16 cellular contexts compared by ENCODE assay signal in genomic region chr19:13883665-13884064, GRCh38. TPM values are rescaled to one million over a fixed set of nuclear protein-coding genes. Genes with fewer than 3 reads are reported as not detected.
DNase-seq lines count a peak whose midpoint lies in the region; ATAC-seq, FAIRE-seq and TF ChIP-seq lines count a peak whose summit lies in the region.
"Had no signal": no experiment of that assay in that cellular context is flagged by ENCODE, and none has a peak within 500 bp of the region (broad histone marks: within the 10 kb centered on the region; RNA-seq: fewer than 3 reads in every experiment).

No MANE protein-coding gene starts in this region.

- TF ChIP-seq CTCF in A673 (conservative IDR thresholded peaks at IDR 0.05; ENCODE audit: low read depth, low read length) (peak; percentile 27; the same call in 1 of the 2 replicates), keratinocyte (optimal IDR thresholded peaks at IDR 0.05 in 1 of 3, IDR thresholded peaks at IDR 0.05 in 1 of 3, conservative IDR thresholded peaks at IDR 0.05 in 1 of 3; ENCODE audit: extremely low read depth in 1 of 3, insufficient read depth in 2 of 3, low read length in 3 of 3) (peak; percentile 11 to 22 (median 20)), Peyer's patch (IDR thresholded peaks at IDR 0.05) (no peak)

- H3K79me2 ChIP-seq in keratinocyte (ENCODE audit: control insufficient read depth, insufficient read depth, low read length): no peaks in the 10 kb centered on the region

- no peaks in the 10 kb centered on the region for H3K36me3 Mint-ChIP-seq in CD4-positive, CD25-positive, alpha-beta regulatory T cell
- no peaks in the 10 kb centered on the region for H3K36me3 Mint-ChIP-seq in activated T-helper 2 cell treated with anti-CD3 and anti-CD28 coated beads, Interferon-gamma antibody, Interleukin-2, Interleukin-4, amounts not matched to agents 10 μg/mL and 5 μg/mL and 100 μg/mL, durations not matched to agents 14 hours and 24 hours and 36 hours (ENCODE audit: low read depth)
- H3K36me3 Mint-ChIP-seq: activated naive CD4-positive, alpha-beta T cell treated with anti-CD3 and anti-CD28 coated beads, Interleukin-2, amount 50 U/mL, for 72 hours; stimulated activated naive B cell treated with anti-CD40 and anti-IgM and Interleukin-4, amounts not matched to agents 10 μg/mL and 1 μg/mL and 100 μg/mL, for 72 hours had no signal

- H3K36me3 ChIP-seq in A673 (ENCODE audit: insufficient read depth, low read length, poor library complexity, severe bottlenecking): no peaks in the 10 kb centered on the region
- no peaks in the 10 kb centered on the region for H3K36me3 ChIP-seq in CD4-positive, CD25-positive, alpha-beta regulatory T cell (ENCODE audit: control insufficient read depth, insufficient read depth, low read length)
- no peaks in the 10 kb centered on the region for H3K36me3 ChIP-seq in keratinocyte (ENCODE audit: control insufficient read depth in 2 of 2, extremely low read depth in 1 of 2, insufficient read depth in 2 of 2, low read length in 2 of 2)
- H3K36me3 ChIP-seq in Peyer's patch: no peaks in the 10 kb centered on the region

- DNase-seq in A673 (ENCODE audit: low spot score) (no peak), keratinocyte (ENCODE audit: low read depth, low spot score) (no peak), ureter (ENCODE audit: low spot score) (no peak), Peyer's patch (no peak)
- no peak for DNase-seq in CD4-positive, CD25-positive, alpha-beta regulatory T cell
- no peak for DNase-seq in activated T-helper 2 cell treated with anti-CD3 and anti-CD28 coated beads, Interferon-gamma antibody, Interleukin-2, Interleukin-4, amounts not matched to agents 10 μg/mL and 5 μg/mL and 100 μg/mL, durations not matched to agents 14 hours and 24 hours and 36 hours (ENCODE audit: low spot score)
- DNase-seq: Caco-2; MM.1S; NCI-H226; stimulated activated naive B cell treated with anti-CD40 and anti-IgM and Interleukin-4, amounts not matched to agents 10 μg/mL and 1 μg/mL and 100 μg/mL, for 72 hours; T1000 had no signal

- no peak for TF ChIP-seq POLR2A in Peyer's patch (IDR thresholded peaks at IDR 0.05)

- no peaks in the 10 kb centered on the region for H3K27me3 Mint-ChIP-seq in CD4-positive, CD25-positive, alpha-beta regulatory T cell
- H3K27me3 Mint-ChIP-seq in activated T-helper 2 cell treated with anti-CD3 and anti-CD28 coated beads, Interferon-gamma antibody, Interleukin-2, Interleukin-4, amounts not matched to agents 10 μg/mL and 5 μg/mL and 100 μg/mL, durations not matched to agents 14 hours and 24 hours and 36 hours (ENCODE audit: low read depth): no peaks in the 10 kb centered on the region

- POLR2A ChIA-PET in A673 (lab: Charles Lee; ENCODE audit: low non-redundant PET): no interaction called here

- H3K9ac ChIP-seq in keratinocyte (ENCODE audit: control insufficient read depth, extremely low read depth, insufficient read depth, low read length): no peak overlapping the region

- no peak for ATAC-seq in CD4-positive, CD25-positive, alpha-beta regulatory T cell (ENCODE audit: low read depth in 2 of 2)
- no peak for ATAC-seq in HG03342 (IDR thresholded peaks at IDR 0.05; ENCODE audit: unreplicated experiment)
- ATAC-seq in GM21367 (IDR thresholded peaks at IDR 0.05; ENCODE audit: unreplicated experiment): no peak
- ATAC-seq: activated naive CD4-positive, alpha-beta T cell treated with anti-CD3 and anti-CD28 coated beads, Interleukin-2, amount 50 U/mL, for 72 hours; Panc1; stimulated activated naive B cell treated with anti-CD40 and anti-IgM and Interleukin-4, amounts not matched to agents 10 μg/mL and 1 μg/mL and 100 μg/mL, for 72 hours had no signal

- H3K27ac ChIP-seq in A673 (ENCODE audit: low read depth, low read length, poor library complexity, severe bottlenecking): no peak overlapping the region
- no peak overlapping the region for H3K27ac ChIP-seq in CD4-positive, CD25-positive, alpha-beta regulatory T cell (ENCODE audit: insufficient read depth, low read length, poor library complexity, severe bottlenecking)
- no peak overlapping the region for H3K27ac ChIP-seq in keratinocyte (ENCODE audit: control insufficient read depth, insufficient read depth, low read length)
- H3K27ac ChIP-seq in Peyer's patch: no peak overlapping the region

- H4K20me1 ChIP-seq in keratinocyte (ENCODE audit: control insufficient read depth, extremely low read depth, insufficient read depth, low read length): no peaks in the 10 kb centered on the region

- peaks cover 13% of the 10 kb centered on the region for H3K4me1 ChIP-seq in A673 (ENCODE audit: insufficient read depth, low read length, poor library complexity, severe bottlenecking)
- peaks cover 38% of the 10 kb centered on the region for H3K4me1 ChIP-seq in CD4-positive, CD25-positive, alpha-beta regulatory T cell (ENCODE audit: control insufficient read depth, insufficient read depth, low read length, poor library complexity, severe bottlenecking)
- peaks cover 28% of the 10 kb centered on the region for H3K4me1 ChIP-seq in keratinocyte (ENCODE audit: control insufficient read depth, extremely low read depth, insufficient read depth, low read length)
- H3K4me1 ChIP-seq in Peyer's patch: peaks cover 15 to 60% (median 26%) of the 10 kb centered on the region in 4 donors

- CTCF ChIA-PET in A673 (lab: Charles Lee): no interaction called here

- H3K4me2 ChIP-seq in keratinocyte (ENCODE audit: control insufficient read depth, extremely low read depth, insufficient read depth, low read depth, low read length): no peak overlapping the region

- dilution Hi-C loops in keratinocyte (cut with MboI; ENCODE audit: extremely low pct_ligation_motif_present, low sequenced_read_pairs): no loop called here

- no peak for FAIRE-seq in keratinocyte (lab: Jason Lieb, UNC)

- peaks cover 2% of the 10 kb centered on the region for H3K9me1 ChIP-seq in keratinocyte (ENCODE audit: control insufficient read depth, extremely low read depth, insufficient read depth, low read length)

- BruUV-seq in A673 (replicated peaks; lab: Mats Ljungman, UMichigan): no TSS peak

- no peaks in the 10 kb centered on the region for H3K27me3 ChIP-seq in A673 (replicated peaks; ENCODE audit: insufficient read depth, low read depth, low read length, poor library complexity)
- H3K27me3 ChIP-seq in CD4-positive, CD25-positive, alpha-beta regulatory T cell (ENCODE audit: control insufficient read depth, insufficient read depth, low read length): no peaks in the 10 kb centered on the region
- H3K27me3 ChIP-seq in keratinocyte (ENCODE audit: control insufficient read depth, extremely low read depth, insufficient read depth, low read length): peaks cover 8% of the 10 kb centered on the region
- H3K27me3 ChIP-seq in Peyer's patch: no peaks in the 10 kb centered on the region

- no peak overlapping the region for H2AFZ ChIP-seq in keratinocyte (ENCODE audit: control insufficient read depth, low read length)

- H3K9me3 Mint-ChIP-seq in CD4-positive, CD25-positive, alpha-beta regulatory T cell: no peaks in the 10 kb centered on the region
- no peaks in the 10 kb centered on the region for H3K9me3 Mint-ChIP-seq in activated T-helper 2 cell treated with anti-CD3 and anti-CD28 coated beads, Interferon-gamma antibody, Interleukin-2, Interleukin-4, amounts not matched to agents 10 μg/mL and 5 μg/mL and 100 μg/mL, durations not matched to agents 14 hours and 24 hours and 36 hours
- H3K9me3 Mint-ChIP-seq: activated naive CD4-positive, alpha-beta T cell treated with anti-CD3 and anti-CD28 coated beads, Interleukin-2, amount 50 U/mL, for 72 hours; stimulated activated naive B cell treated with anti-CD40 and anti-IgM and Interleukin-4, amounts not matched to agents 10 μg/mL and 1 μg/mL and 100 μg/mL, for 72 hours had no signal

- H3K4me3 ChIP-seq in A673 (ENCODE audit: low read depth, low read length, poor library complexity, severe bottlenecking): no peak overlapping the region
- H3K4me3 ChIP-seq in CD4-positive, CD25-positive, alpha-beta regulatory T cell (ENCODE audit: low read depth, low read length): no peak overlapping the region
- no peak overlapping the region for H3K4me3 ChIP-seq in keratinocyte (ENCODE audit: control insufficient read depth in 2 of 3, extremely low read depth in 1 of 3, insufficient read depth in 2 of 3, low read depth in 1 of 3, low read length in 3 of 3)
- H3K4me3 ChIP-seq in Peyer's patch: no peak overlapping the region

- H3K9me3 ChIP-seq in A673 (ENCODE audit: low read depth, low read length, poor library complexity, severe bottlenecking) (no peaks in the 10 kb centered on the region), keratinocyte (ENCODE audit: control insufficient read depth, low read depth, low read length) (no peaks in the 10 kb centered on the region), Peyer's patch (no peaks in the 10 kb centered on the region)
- H3K9me3 ChIP-seq in CD4-positive, CD25-positive, alpha-beta regulatory T cell (ENCODE audit: control insufficient read depth in 2 of 2, low read length in 2 of 2): no peaks in the 10 kb centered on the region
- H3K9me3 ChIP-seq: Caco-2 had no signal

- intact Hi-C loops in A673 (cut with micrococcal nuclease; ENCODE audit: unreplicated experiment): loop anchor here (5.0 kb wide), 3 partner anchors 149 to 599 kb away; partner anchors contain the start of genes ASF1B and IL27RA
- intact Hi-C loops in activated T-helper 2 cell treated with anti-CD3 and anti-CD28 coated beads, Interferon-gamma antibody, Interleukin-2, Interleukin-4, amounts not matched to agents 10 μg/mL and 5 μg/mL and 100 μg/mL, durations not matched to agents 14 hours and 24 hours and 36 hours (cut with micrococcal nuclease): no loop called here

- peak overlapping the region in 2 of 3 donors; percentile 48 to 89 for H3K27ac Mint-ChIP-seq in CD4-positive, CD25-positive, alpha-beta regulatory T cell
- H3K27ac Mint-ChIP-seq in activated T-helper 2 cell treated with anti-CD3 and anti-CD28 coated beads, Interferon-gamma antibody, Interleukin-2, Interleukin-4, amounts not matched to agents 10 μg/mL and 5 μg/mL and 100 μg/mL, durations not matched to agents 14 hours and 24 hours and 36 hours: peak overlapping the region; percentile 28
- H3K27ac Mint-ChIP-seq: stimulated activated naive B cell treated with anti-CD40 and anti-IgM and Interleukin-4, amounts not matched to agents 10 μg/mL and 1 μg/mL and 100 μg/mL, for 72 hours had no signal

- H3K4me3 Mint-ChIP-seq in CD4-positive, CD25-positive, alpha-beta regulatory T cell: no peak overlapping the region
- no peak overlapping the region for H3K4me3 Mint-ChIP-seq in activated T-helper 2 cell treated with anti-CD3 and anti-CD28 coated beads, Interferon-gamma antibody, Interleukin-2, Interleukin-4, amounts not matched to agents 10 μg/mL and 5 μg/mL and 100 μg/mL, durations not matched to agents 14 hours and 24 hours and 36 hours (ENCODE audit: low read depth)
- H3K4me3 Mint-ChIP-seq: stimulated activated naive B cell treated with anti-CD40 and anti-IgM and Interleukin-4, amounts not matched to agents 10 μg/mL and 1 μg/mL and 100 μg/mL, for 72 hours had no signal

- H3K4me1 Mint-ChIP-seq in CD4-positive, CD25-positive, alpha-beta regulatory T cell: peaks cover 6 to 43% (median 19%) of the 10 kb centered on the region in 4 donors
- peaks cover 24% of the 10 kb centered on the region for H3K4me1 Mint-ChIP-seq in activated T-helper 2 cell treated with anti-CD3 and anti-CD28 coated beads, Interferon-gamma antibody, Interleukin-2, Interleukin-4, amounts not matched to agents 10 μg/mL and 5 μg/mL and 100 μg/mL, durations not matched to agents 14 hours and 24 hours and 36 hours (ENCODE audit: low read depth)

RNA-seq across cellular contexts. Expression of gene NANOS3, which starts 6.7 kb away (rescaled TPM):
- total RNA-seq in A673 (2021) (4.9 and 7.1 TPM in 2 replicates), ureter (not detected), Peyer's patch (not detected)
- not detected for total RNA-seq in CD4-positive, CD25-positive, alpha-beta regulatory T cell
- not detected for polyA plus RNA-seq in CD4-positive, CD25-positive, alpha-beta regulatory T cell
- total RNA-seq in activated T-helper 2 cell treated with anti-CD3 and anti-CD28 coated beads, Interferon-gamma antibody, Interleukin-2, Interleukin-4, amounts not matched to agents 10 μg/mL and 5 μg/mL and 100 μg/mL, durations not matched to agents 14 hours and 24 hours and 36 hours: 1.6 and 1.8 TPM in 2 replicates
- polyA plus RNA-seq in keratinocyte: 0.18 TPM in 1 of 3 replicates, not detected in the others
- not detected for polyA plus RNA-seq in keratinocyte (2011; ENCODE audit: low read depth)
- polyA plus RNA-seq in keratinocyte (2011; cell fraction: cytosol; rRNA removed): 0.40 TPM in 1 of 2 replicates, not detected in the other
- not detected in 2 replicates for polyA plus RNA-seq in keratinocyte (2011; cell fraction: nucleus; rRNA removed)
- 0.86 TPM in 1 of 2 replicates, not detected in the other for polyA plus RNA-seq in keratinocyte (2012; ENCODE audit: low replicate concordance)
- polyA minus RNA-seq in keratinocyte: 0.40 TPM in 1 of 3 replicates, not detected in the others
- polyA minus RNA-seq in keratinocyte (2011; cell fraction: cytosol; rRNA and poly(A)+ RNA removed): not detected
- not detected in 2 replicates for polyA minus RNA-seq in keratinocyte (2011; cell fraction: nucleus; rRNA and poly(A)+ RNA removed)
- total RNA-seq: Caco-2 had no signal

RNA-seq across cellular contexts. Expression of gene BRME1, which starts 22.3 kb away (rescaled TPM):
- total RNA-seq in A673 (2021): 3.2 and 4.0 TPM in 2 replicates
- total RNA-seq in CD4-positive, CD25-positive, alpha-beta regulatory T cell: 1.7 TPM
- polyA plus RNA-seq in CD4-positive, CD25-positive, alpha-beta regulatory T cell: under 1 TPM in 3 of 4 donors, not detected in 1; 0.24 to 0.63 (median 0.53) TPM
- 14.9 and 15.3 TPM in 2 replicates for total RNA-seq in activated T-helper 2 cell treated with anti-CD3 and anti-CD28 coated beads, Interferon-gamma antibody, Interleukin-2, Interleukin-4, amounts not matched to agents 10 μg/mL and 5 μg/mL and 100 μg/mL, durations not matched to agents 14 hours and 24 hours and 36 hours
- 0.22 to 0.57 TPM (median 0.26 TPM) in 3 replicates for polyA plus RNA-seq in keratinocyte
- polyA plus RNA-seq in keratinocyte (2011; ENCODE audit: low read depth): not detected
- 0.17 and 0.30 TPM in 2 replicates for polyA plus RNA-seq in keratinocyte (2011; cell fraction: cytosol; rRNA removed)
- 0.43 and 0.61 TPM in 2 replicates for polyA plus RNA-seq in keratinocyte (2011; cell fraction: nucleus; rRNA removed)
- polyA plus RNA-seq in keratinocyte (2012; ENCODE audit: low replicate concordance): 0.44 and 0.71 TPM in 2 replicates
- 0.38 to 0.56 TPM in 2 of 3 replicates, not detected in the other for polyA minus RNA-seq in keratinocyte
- 1.5 TPM for polyA minus RNA-seq in keratinocyte (2011; cell fraction: cytosol; rRNA and poly(A)+ RNA removed)
- not detected in 2 replicates for polyA minus RNA-seq in keratinocyte (2011; cell fraction: nucleus; rRNA and poly(A)+ RNA removed)
- 3.3 TPM for total RNA-seq in ureter
- total RNA-seq in Peyer's patch: 10 to 100 TPM in 3 of 4 donors, 1 to 10 TPM in 1; 7.4 to 73.1 (median 41.2) TPM

RNA-seq across cellular contexts. Expression of gene CC2D1A, which starts 22.3 kb away (rescaled TPM):
- total RNA-seq in A673 (2021) (38.6 and 40.9 TPM in 2 replicates), ureter (57.2 TPM), Peyer's patch (100 to 1,000 TPM in 3 of 4 donors, 10 to 100 TPM in 1; 97.4 to 235 (median 184) TPM)
- total RNA-seq in CD4-positive, CD25-positive, alpha-beta regulatory T cell: 35.0 TPM
- 1 to 10 TPM; 3.7 to 4.9 (median 4.2) TPM for polyA plus RNA-seq in CD4-positive, CD25-positive, alpha-beta regulatory T cell
- 36.9 and 41.5 TPM in 2 replicates for total RNA-seq in activated T-helper 2 cell treated with anti-CD3 and anti-CD28 coated beads, Interferon-gamma antibody, Interleukin-2, Interleukin-4, amounts not matched to agents 10 μg/mL and 5 μg/mL and 100 μg/mL, durations not matched to agents 14 hours and 24 hours and 36 hours
- polyA plus RNA-seq in keratinocyte: 11.2 to 15.6 TPM (median 14.7 TPM) in 3 replicates
- 33.3 TPM for polyA plus RNA-seq in keratinocyte (2011; ENCODE audit: low read depth)
- polyA plus RNA-seq in keratinocyte (2011; cell fraction: cytosol; rRNA removed): 6.7 and 13.2 TPM in 2 replicates
- polyA plus RNA-seq in keratinocyte (2011; cell fraction: nucleus; rRNA removed): 36.5 and 49.5 TPM in 2 replicates
- polyA plus RNA-seq in keratinocyte (2012; ENCODE audit: low replicate concordance): 18.5 and 22.1 TPM in 2 replicates
- 13.6 to 45.7 TPM (median 15.7 TPM) in 3 replicates for polyA minus RNA-seq in keratinocyte
- polyA minus RNA-seq in keratinocyte (2011; cell fraction: cytosol; rRNA and poly(A)+ RNA removed): 17.5 TPM
- 16.7 and 18.5 TPM in 2 replicates for polyA minus RNA-seq in keratinocyte (2011; cell fraction: nucleus; rRNA and poly(A)+ RNA removed)

RNA-seq across cellular contexts. Expression of gene PODNL1, which starts 54.6 kb away (rescaled TPM):
- total RNA-seq in A673 (2021) (not detected in 2 replicates), ureter (7.9 TPM), Peyer's patch (under 1 TPM in 1 of 4 donors, not detected in 3; 0.35 TPM)
- not detected for total RNA-seq in CD4-positive, CD25-positive, alpha-beta regulatory T cell
- under 1 TPM in 1 of 4 donors, not detected in 3; 0.52 TPM for polyA plus RNA-seq in CD4-positive, CD25-positive, alpha-beta regulatory T cell
- 0.41 TPM in 1 of 2 replicates, not detected in the other for total RNA-seq in activated T-helper 2 cell treated with anti-CD3 and anti-CD28 coated beads, Interferon-gamma antibody, Interleukin-2, Interleukin-4, amounts not matched to agents 10 μg/mL and 5 μg/mL and 100 μg/mL, durations not matched to agents 14 hours and 24 hours and 36 hours
- 1.0 to 2.1 TPM (median 1.5 TPM) in 3 replicates for polyA plus RNA-seq in keratinocyte
- 1.7 TPM for polyA plus RNA-seq in keratinocyte (2011; ENCODE audit: low read depth)
- polyA plus RNA-seq in keratinocyte (2011; cell fraction: cytosol; rRNA removed): 1.9 and 3.1 TPM in 2 replicates
- 3.1 and 4.3 TPM in 2 replicates for polyA plus RNA-seq in keratinocyte (2011; cell fraction: nucleus; rRNA removed)
- polyA plus RNA-seq in keratinocyte (2012; ENCODE audit: low replicate concordance): 2.2 and 3.9 TPM in 2 replicates
- 0.45 to 2.1 TPM (median 0.85 TPM) in 3 replicates for polyA minus RNA-seq in keratinocyte
- 4.0 TPM for polyA minus RNA-seq in keratinocyte (2011; cell fraction: cytosol; rRNA and poly(A)+ RNA removed)
- 1.5 and 2.0 TPM in 2 replicates for polyA minus RNA-seq in keratinocyte (2011; cell fraction: nucleus; rRNA and poly(A)+ RNA removed)
- total RNA-seq: Caco-2, lung microvascular endothelial cell had no signal

Comparison
In these comparisons a context has a peak if more than half of its experiments do, and no peak if none do; other contexts are left out.
1. CTCF ChIP-seq: peak in A673 (single experiment) and keratinocyte (3 of 3); none in Peyer's patch (0 of 6).